In the genomic region with DNA sequence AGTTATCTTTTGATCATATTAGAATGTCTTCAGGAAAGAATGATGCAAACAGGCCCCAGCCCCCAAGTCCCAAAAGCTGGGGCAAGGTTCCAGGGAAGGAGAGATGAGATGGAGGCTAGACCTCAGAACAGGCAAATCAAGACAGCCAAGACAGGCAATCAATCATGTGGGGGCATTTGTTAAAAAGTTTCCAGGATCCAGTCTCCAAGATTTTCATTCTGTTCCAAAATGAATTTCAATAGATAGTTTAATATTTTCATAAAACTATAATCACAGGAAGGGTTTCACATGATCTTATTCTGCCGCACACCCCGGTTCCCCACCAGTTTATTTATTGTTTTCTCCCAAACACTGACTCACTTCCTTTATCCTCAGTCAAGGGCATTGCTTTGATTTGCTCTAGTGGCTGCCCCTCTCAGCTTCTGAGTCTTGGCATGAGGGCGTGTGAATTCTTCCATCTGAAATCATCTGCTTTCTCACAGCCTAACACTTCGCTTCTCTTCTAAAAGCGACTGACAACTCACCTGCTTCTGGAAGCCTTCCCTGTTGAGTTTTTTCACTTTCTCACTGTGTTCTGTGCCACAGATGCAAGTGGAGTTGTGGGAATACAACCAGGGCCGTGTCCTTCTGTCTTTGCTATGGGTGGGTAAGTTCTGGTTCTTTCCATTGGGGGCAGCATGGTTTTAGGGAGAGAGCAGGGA, we compare ENCODE assay signal across 8 cellular contexts. TPM values are rescaled to one million over a fixed set of nuclear protein-coding genes. Genes with fewer than 3 reads are reported as not detected.
DNase-seq lines count a peak whose midpoint lies in the region; ATAC-seq, FAIRE-seq and TF ChIP-seq lines count a peak whose summit lies in the region.

No MANE protein-coding gene starts in this region.

- peak; percentile 23 for ATAC-seq in left colon

- H3K9me3 ChIP-seq in testis = no peaks in the 10 kb centered on the region

- H3K4me3 ChIP-seq in bronchial epithelial cell (ENCODE audit: low read depth, low read length) (no peak overlapping the region), testis (no peak overlapping the region)

- TF ChIP-seq CTCF in bronchial epithelial cell (IDR thresholded peaks at IDR 0.05; ENCODE audit: insufficient read depth, low read length, severe bottlenecking) (peak; percentile 39), testis (IDR thresholded peaks at IDR 0.05) (peak; percentile 28 to 75 (median 46))

- no peak for TF ChIP-seq POLR2A in testis (IDR thresholded peaks at IDR 0.05)

- whole genome bisulfite sequencing in testis, 2 donors = 48 to 55% methylated on average over 6 of the region's 6 CpGs

- H3K27me3 ChIP-seq in bronchial epithelial cell (ENCODE audit: control insufficient read depth, insufficient read depth, low read length) = no peaks in the 10 kb centered on the region
- H3K27me3 ChIP-seq in testis = no peaks in the 10 kb centered on the region

- peak overlapping the region in 1 of 2 donors; percentile 42 for H3K27ac ChIP-seq in testis

- FAIRE-seq in bronchial epithelial cell (lab: Jason Lieb, UNC) = no peak

- peaks cover 7% of the 10 kb centered on the region for H3K4me1 ChIP-seq in testis

- intact Hi-C loops in left colon (cut with DNase I, micrococcal nuclease) = loop anchor here in 1 of 2 donors (10.0 kb wide), 1 partner anchor 167 kb away; the partner anchor contains the start of gene NFAT5
- intact Hi-C loops in testis (cut with DNase I; ENCODE audit: low total_unique reads) = loop anchor here (10.0 kb wide), 1 partner anchor 357 kb away; the partner anchor contains the start of gene NOB1

- no peaks in the 10 kb centered on the region for H3K36me3 ChIP-seq in bronchial epithelial cell (ENCODE audit: control insufficient read depth, insufficient read depth, low read length)
- no peaks in the 10 kb centered on the region for H3K36me3 ChIP-seq in testis (ENCODE audit: low read depth, missing control alignments)

- DNase-seq in NCI-H1092 treated with DMSO at 0.1 percent for 48 hours (lab: John Stamatoyannopoulos, UW) (peak; percentile 38), NCI-H1092 (lab: John Stamatoyannopoulos, UW) (no peak), NCI-H1694 treated with DMSO at 0.1 percent for 48 hours (lab: John Stamatoyannopoulos, UW) (peak; percentile 44), bronchial epithelial cell (ENCODE audit: low read depth) (peak; percentile 77), left colon (no peak), testis (peak; percentile 67), NOMO-1 treated with dmso at 0.1 percent for 144 hours (lab: John Stamatoyannopoulos, UW; ENCODE audit: unreplicated experiment) (no peak), germinal center (ENCODE audit: low spot score) (no peak)

RNA-seq across cellular contexts. Expression of gene TERF2, which starts 12.2 kb away (rescaled TPM):
- total RNA-seq in bronchial epithelial cell (9.1 and 10.0 TPM in 2 replicates), left colon (10 to 100 TPM; 33.2 to 36.6 TPM), testis (10 to 100 TPM; 35.2 to 36.0 TPM)
- 34.6 TPM for polyA plus RNA-seq in testis (ENCODE audit: insufficient read depth, low read depth, low replicate concordance)

RNA-seq across cellular contexts. Expression of gene CYB5B, which starts 26.4 kb away (rescaled TPM):
- total RNA-seq in bronchial epithelial cell (39.2 and 42.8 TPM in 2 replicates), left colon (100 to 1,000 TPM; 153 to 186 TPM), testis (10 to 100 TPM; 65.8 to 85.0 TPM)
- polyA plus RNA-seq in testis (ENCODE audit: insufficient read depth, low read depth, low replicate concordance) = 91.9 TPM

RNA-seq across cellular contexts. Expression of gene TMED6, which starts 46.4 kb away (rescaled TPM):
- total RNA-seq in bronchial epithelial cell (0.13 TPM in 1 of 2 replicates, not detected in the other), left colon (1 to 10 TPM; 2.5 to 9.4 TPM), testis (1 to 10 TPM in 1 of 2 donors, not detected in 1; 1.4 TPM)
- polyA plus RNA-seq in testis (ENCODE audit: insufficient read depth, low read depth, low replicate concordance) = 1.6 TPM

RNA-seq across cellular contexts. Expression of gene NIP7, which starts 58.4 kb away (rescaled TPM):
- total RNA-seq in bronchial epithelial cell (28.8 and 45.5 TPM in 2 replicates), left colon (10 to 100 TPM; 19.0 to 22.1 TPM), testis (10 to 100 TPM; 16.2 to 17.2 TPM)
- polyA plus RNA-seq in testis (ENCODE audit: insufficient read depth, low read depth, low replicate concordance) = 22.4 TPM

RNA-seq across cellular contexts. Expression of gene COG8, which starts 58.6 kb away (rescaled TPM):
- total RNA-seq in bronchial epithelial cell (18.2 and 18.7 TPM in 2 replicates), left colon (10 to 100 TPM; 31.7 to 36.6 TPM), testis (10 to 100 TPM; 90.8 to 96.6 TPM)
- polyA plus RNA-seq in testis (ENCODE audit: insufficient read depth, low read depth, low replicate concordance) = 74.1 TPM

Comparison
In these comparisons a context has a peak if more than half of its experiments do, and no peak if none do; other contexts are left out.
1. DNase-seq: peak in NCI-H1092 treated with DMSO at 0.1 percent for 48 hours (single experiment), NCI-H1694 treated with DMSO at 0.1 percent for 48 hours (single experiment), bronchial epithelial cell (single experiment) and testis (single experiment); none in NCI-H1092 (single experiment), left colon (0 of 2), NOMO-1 treated with dmso at 0.1 percent for 144 hours (single experiment) and germinal center (single experiment).